In genomic region chr14:32469388-32470160, GRCh38 we compare ENCODE assay signal across 8 cellular contexts.
DNase-seq lines count a peak whose midpoint lies in the region; ATAC-seq and TF ChIP-seq lines count a peak whose summit lies in the region.

No MANE protein-coding gene starts in this region.

- no peak overlapping the region for H3K4me3 ChIP-seq in thyroid gland (replicated peaks in 1 of 3)

- H3K9me3 ChIP-seq in thyroid gland = no peaks in the 10 kb centered on the region

- H3K36me3 ChIP-seq in thyroid gland = no peaks in the 10 kb centered on the region

- intact Hi-C loops in thyroid gland (cut with DNase I) = loop anchor here (10.0 kb wide), 1 partner anchor 395 kb away; the partner anchor contains the start of gene ARHGAP5

- no peaks in the 10 kb centered on the region for H3K27me3 Mint-ChIP-seq in activated T-cell treated with anti-CD3 and anti-CD28 coated beads, Interleukin-2, amount 50 U/mL, for 72 hours (ENCODE audit: low read depth)
- peaks cover 13% of the 10 kb centered on the region for H3K27me3 Mint-ChIP-seq in activated CD4-positive, alpha-beta memory T cell treated with anti-CD3 and anti-CD28 coated beads, Interleukin-2, amount 10 ng/mL, durations not matched to agents 7 days and 5 days

- H3K36me3 Mint-ChIP-seq in activated T-cell treated with anti-CD3 and anti-CD28 coated beads, Interleukin-2, amount 50 U/mL, for 72 hours (ENCODE audit: insufficient read depth in 2 of 2) = no peaks in the 10 kb centered on the region
- no peaks in the 10 kb centered on the region for H3K36me3 Mint-ChIP-seq in activated CD4-positive, alpha-beta memory T cell treated with anti-CD3 and anti-CD28 coated beads, Interleukin-2, amount 10 ng/mL, durations not matched to agents 7 days and 5 days (ENCODE audit: low read depth)

- no peak for ATAC-seq in activated T-cell treated with anti-CD3 and anti-CD28 coated beads, Interleukin-2, amount 50 U/mL, for 72 hours (replicated peaks in 1 of 2)
- ATAC-seq in HG02610 (IDR thresholded peaks at IDR 0.05; ENCODE audit: unreplicated experiment) = no peak

- no peak overlapping the region for H3K27ac ChIP-seq in thyroid gland

- peaks cover 0 to 3% of the 10 kb centered on the region in 2 donors for H3K9me3 Mint-ChIP-seq in activated T-cell treated with anti-CD3 and anti-CD28 coated beads, Interleukin-2, amount 50 U/mL, for 72 hours
- no peaks in the 10 kb centered on the region for H3K9me3 Mint-ChIP-seq in activated CD4-positive, alpha-beta memory T cell treated with anti-CD3 and anti-CD28 coated beads, Interleukin-2, amount 10 ng/mL, durations not matched to agents 7 days and 5 days

- TF ChIP-seq POLR2A in thyroid gland (IDR thresholded peaks at IDR 0.05) = no peak

- H3K4me1 ChIP-seq in thyroid gland = peaks cover 11 to 18% of the 10 kb centered on the region in 2 donors

- peak in 5 of 6 experiments; percentile 40 to 86 (median 45) for TF ChIP-seq CTCF in thyroid gland (IDR thresholded peaks at IDR 0.05)

- DNase-seq in GM03348 (ENCODE audit: low spot score) (peak; percentile 20), NCI-H1694 (lab: John Stamatoyannopoulos, UW) (peak; percentile 44), amniotic stem cell (lab: John Stamatoyannopoulos, UW) (peak; percentile 33), iPS-NIHi7 (ENCODE audit: extremely low spot score) (peak; percentile 18), thyroid gland (no peak)
- no peak for DNase-seq in activated T-cell treated with anti-CD3 and anti-CD28 coated beads, Interleukin-2, amount 50 U/mL, for 72 hours
- DNase-seq in activated CD4-positive, alpha-beta memory T cell treated with anti-CD3 and anti-CD28 coated beads, Interleukin-2, amount 10 ng/mL, durations not matched to agents 7 days and 5 days = no peak

- no peak overlapping the region for H3K27ac Mint-ChIP-seq in activated T-cell treated with anti-CD3 and anti-CD28 coated beads, Interleukin-2, amount 50 U/mL, for 72 hours
- H3K27ac Mint-ChIP-seq in activated CD4-positive, alpha-beta memory T cell treated with anti-CD3 and anti-CD28 coated beads, Interleukin-2, amount 10 ng/mL, durations not matched to agents 7 days and 5 days = no peak overlapping the region

- CTCF ChIA-PET in activated CD4-positive, alpha-beta memory T cell treated with anti-CD3 and anti-CD28 coated beads, Interleukin-2, amount 10 ng/mL, durations not matched to agents 7 days and 5 days (lab: Charles Lee) = interaction anchor here (1.5 kb wide), 2 partner anchors 216 to 396 kb away, joined by 3 read pairs; no protein-coding TSS in a partner anchor

- no peaks in the 10 kb centered on the region for H3K27me3 ChIP-seq in thyroid gland

- no peaks in the 10 kb centered on the region for H3K4me1 Mint-ChIP-seq in activated T-cell treated with anti-CD3 and anti-CD28 coated beads, Interleukin-2, amount 50 U/mL, for 72 hours (ENCODE audit: low read depth)
- H3K4me1 Mint-ChIP-seq in activated CD4-positive, alpha-beta memory T cell treated with anti-CD3 and anti-CD28 coated beads, Interleukin-2, amount 10 ng/mL, durations not matched to agents 7 days and 5 days = peaks cover 4% of the 10 kb centered on the region

- H3K4me3 Mint-ChIP-seq in activated T-cell treated with anti-CD3 and anti-CD28 coated beads, Interleukin-2, amount 50 U/mL, for 72 hours = no peak overlapping the region
- H3K4me3 Mint-ChIP-seq in activated CD4-positive, alpha-beta memory T cell treated with anti-CD3 and anti-CD28 coated beads, Interleukin-2, amount 10 ng/mL, durations not matched to agents 7 days and 5 days = no peak overlapping the region

- POLR2A ChIA-PET in activated CD4-positive, alpha-beta memory T cell treated with anti-CD3 and anti-CD28 coated beads, Interleukin-2, amount 10 ng/mL, durations not matched to agents 7 days and 5 days (lab: Charles Lee) = no interaction called here

- 23 to 25% methylated on average over 5 of the region's 5 CpGs for WGBS in thyroid gland, 2 donors

Comparison
In these comparisons a context has a peak if more than half of its experiments do, and no peak if none do; other contexts are left out.
1. DNase-seq: peak in GM03348 (single experiment), NCI-H1694 (single experiment), amniotic stem cell (single experiment) and iPS-NIHi7 (single experiment); none in thyroid gland (0 of 2), activated T-cell treated with anti-CD3 and anti-CD28 coated beads, Interleukin-2, amount 50 U/mL, for 72 hours (0 of 2) and activated CD4-positive, alpha-beta memory T cell treated with anti-CD3 and anti-CD28 coated beads, Interleukin-2, amount 10 ng/mL, durations not matched to agents 7 days and 5 days (single experiment).